10 cellular contexts compared by ENCODE assay signal in genomic region chr13:41018583-41018909, GRCh38. TPM values are rescaled to one million over a fixed set of nuclear protein-coding genes. Genes with fewer than 3 reads are reported as not detected.
DNase-seq lines count a peak whose midpoint lies in the region; ATAC-seq and TF ChIP-seq lines count a peak whose summit lies in the region.
"Had no signal": no experiment of that assay in that cellular context is flagged by ENCODE, and none has a peak within 500 bp of the region (broad histone marks: within the 10 kb centered on the region; RNA-seq: fewer than 3 reads in every experiment).

No MANE protein-coding gene starts in this region.

- H3K9me3 Mint-ChIP-seq in activated CD4-positive, alpha-beta memory T cell treated with anti-CD3 and anti-CD28 coated beads, Interleukin-2, amount 10 ng/mL, durations not matched to agents 7 days and 5 days, result no peaks in the 10 kb centered on the region
- no peaks in the 10 kb centered on the region for H3K9me3 Mint-ChIP-seq in immature natural killer cell
- H3K9me3 Mint-ChIP-seq in stimulated activated naive CD8-positive, alpha-beta T cell treated with anti-CD3 and anti-CD28 coated beads, Interleukin-15, amount 100 ng/mL, for 72 hours, result no peaks in the 10 kb centered on the region
- H3K9me3 Mint-ChIP-seq in HFFc6, result no peaks in the 10 kb centered on the region

- DNase-seq in SIG-M5 treated with dmso at 0.1 percent for 504 hours (lab: John Stamatoyannopoulos, UW; ENCODE audit: unreplicated experiment), result peak; percentile 55
- DNase-seq in SIG-M5 (lab: John Stamatoyannopoulos, UW), result no peak
- no peak for DNase-seq in activated CD4-positive, alpha-beta memory T cell treated with anti-CD3 and anti-CD28 coated beads, Interleukin-2, amount 10 ng/mL, durations not matched to agents 7 days and 5 days
- no peak for DNase-seq in immature natural killer cell
- DNase-seq in stimulated activated naive CD8-positive, alpha-beta T cell treated with anti-CD3 and anti-CD28 coated beads, Interleukin-15, amount 100 ng/mL, for 72 hours, result no peak
- no peak for DNase-seq in activated CD8-positive, alpha-beta memory T cell treated with anti-CD3 and anti-CD28 coated beads for 24 hours
- DNase-seq in HFFc6, result no peak
- no peak for DNase-seq in BE2C
- DNase-seq: 8988T had no signal

- H3K36me3 ChIP-seq in BE2C, result no peaks in the 10 kb centered on the region
- H3K36me3 ChIP-seq: cardiac muscle cell had no signal

- no peak for ATAC-seq in stimulated activated naive CD8-positive, alpha-beta T cell treated with anti-CD3 and anti-CD28 coated beads, Interleukin-15, amount 100 ng/mL, for 72 hours

- peaks cover 5% of the 10 kb centered on the region; the same call in 1 of the 2 replicates for H3K4me1 ChIP-seq in BE2C

- peaks cover 44% of the 10 kb centered on the region for H3K4me1 Mint-ChIP-seq in activated CD4-positive, alpha-beta memory T cell treated with anti-CD3 and anti-CD28 coated beads, Interleukin-2, amount 10 ng/mL, durations not matched to agents 7 days and 5 days
- H3K4me1 Mint-ChIP-seq in immature natural killer cell, result peaks cover 40 to 52% of the 10 kb centered on the region in 2 donors
- peaks cover 36% of the 10 kb centered on the region for H3K4me1 Mint-ChIP-seq in stimulated activated naive CD8-positive, alpha-beta T cell treated with anti-CD3 and anti-CD28 coated beads, Interleukin-15, amount 100 ng/mL, for 72 hours
- peaks cover 24% of the 10 kb centered on the region for H3K4me1 Mint-ChIP-seq in HFFc6 (ENCODE audit: low read depth)

- peak overlapping the region; percentile 98 for H3K27ac Mint-ChIP-seq in activated CD4-positive, alpha-beta memory T cell treated with anti-CD3 and anti-CD28 coated beads, Interleukin-2, amount 10 ng/mL, durations not matched to agents 7 days and 5 days
- peak overlapping the region; percentile 87 to 99 (median 97) for H3K27ac Mint-ChIP-seq in immature natural killer cell
- H3K27ac Mint-ChIP-seq in stimulated activated naive CD8-positive, alpha-beta T cell treated with anti-CD3 and anti-CD28 coated beads, Interleukin-15, amount 100 ng/mL, for 72 hours, result peak overlapping the region; percentile 98
- H3K27ac Mint-ChIP-seq in HFFc6, result no peak overlapping the region

- H3K27me3 ChIP-seq in BE2C, result no peaks in the 10 kb centered on the region
- H3K27me3 ChIP-seq: cardiac muscle cell had no signal

- no peak overlapping the region for H3K4me3 ChIP-seq in BE2C (ENCODE audit: low read depth, low read length)
- H3K4me3 ChIP-seq: cardiac muscle cell had no signal

- H3K36me3 Mint-ChIP-seq in activated CD4-positive, alpha-beta memory T cell treated with anti-CD3 and anti-CD28 coated beads, Interleukin-2, amount 10 ng/mL, durations not matched to agents 7 days and 5 days (ENCODE audit: low read depth), result peaks cover 39% of the 10 kb centered on the region
- H3K36me3 Mint-ChIP-seq in immature natural killer cell, result no peaks in the 10 kb centered on the region
- no peaks in the 10 kb centered on the region for H3K36me3 Mint-ChIP-seq in HFFc6 (ENCODE audit: low read depth)

- H3K27me3 Mint-ChIP-seq in activated CD4-positive, alpha-beta memory T cell treated with anti-CD3 and anti-CD28 coated beads, Interleukin-2, amount 10 ng/mL, durations not matched to agents 7 days and 5 days, result no peaks in the 10 kb centered on the region
- H3K27me3 Mint-ChIP-seq in immature natural killer cell (ENCODE audit: low read depth in 3 of 3), result peaks cover 3 to 7% (median 4%) of the 10 kb centered on the region in 3 donors
- H3K27me3 Mint-ChIP-seq in stimulated activated naive CD8-positive, alpha-beta T cell treated with anti-CD3 and anti-CD28 coated beads, Interleukin-15, amount 100 ng/mL, for 72 hours, result no peaks in the 10 kb centered on the region
- H3K27me3 Mint-ChIP-seq in HFFc6 (ENCODE audit: insufficient read depth), result no peaks in the 10 kb centered on the region

- TF ChIP-seq CTCF in HFFc6 (IDR thresholded peaks at IDR 0.05) (no peak), BE2C (IDR thresholded peaks at IDR 0.05; ENCODE audit: low read depth, low read length) (no peak)

- CTCF ChIA-PET in activated CD4-positive, alpha-beta memory T cell treated with anti-CD3 and anti-CD28 coated beads, Interleukin-2, amount 10 ng/mL, durations not matched to agents 7 days and 5 days (lab: Charles Lee), result interaction anchor here (1.2 to 6.0 kb wide), 9 partner anchors 10 to 97 kb away, joined by 3 to 41 read pairs (median 11); partner anchors contain the start of gene WBP4

- peak overlapping the region; percentile 88 for H3K4me3 Mint-ChIP-seq in activated CD4-positive, alpha-beta memory T cell treated with anti-CD3 and anti-CD28 coated beads, Interleukin-2, amount 10 ng/mL, durations not matched to agents 7 days and 5 days
- H3K4me3 Mint-ChIP-seq in immature natural killer cell (peak overlapping the region; percentile 91 to 96 (median 94)), HFFc6 (no peak overlapping the region)
- H3K4me3 Mint-ChIP-seq in stimulated activated naive CD8-positive, alpha-beta T cell treated with anti-CD3 and anti-CD28 coated beads, Interleukin-15, amount 100 ng/mL, for 72 hours, result peak overlapping the region; percentile 78 to 95

- no peaks in the 10 kb centered on the region for H3K9me3 ChIP-seq in BE2C

- POLR2A ChIA-PET in activated CD4-positive, alpha-beta memory T cell treated with anti-CD3 and anti-CD28 coated beads, Interleukin-2, amount 10 ng/mL, durations not matched to agents 7 days and 5 days (lab: Charles Lee), result interaction anchor here (1.0 to 17.6 kb wide), 14 partner anchors 11 to 446 kb away, joined by 3 to 445 read pairs (median 16); partner anchors contain the start of gene WBP4

RNA-seq across cellular contexts. Expression of gene ELF1, which starts 0.6 kb away (rescaled TPM):
- 100 to 1,000 TPM; 159 to 169 TPM for total RNA-seq in activated CD4-positive, alpha-beta memory T cell treated with anti-CD3 and anti-CD28 coated beads, Interleukin-2, amount 10 ng/mL, durations not matched to agents 7 days and 5 days
- 100 to 1,000 TPM in 1 of 3 donors, 10 to 100 TPM in 2; 76.8 to 128 (median 92.9) TPM for polyA plus RNA-seq in immature natural killer cell
- total RNA-seq in HFFc6 (2021; fragmentation: NEBNext Ultra II Directional; extraction: Animal tissue kit (Norgen Biotek cat#: 25700)), result 10 to 100 TPM; 25.5 to 37.7 (median 33.4) TPM
- 2.7 TPM for polyA plus RNA-seq in BE2C (2012; ENCODE audit: insufficient read depth, insufficient read length, low read depth)

RNA-seq across cellular contexts. Expression of gene WBP4, which starts 42.8 kb away (rescaled TPM):
- total RNA-seq in activated CD4-positive, alpha-beta memory T cell treated with anti-CD3 and anti-CD28 coated beads, Interleukin-2, amount 10 ng/mL, durations not matched to agents 7 days and 5 days, result 1 to 10 TPM; 9.0 to 9.3 TPM
- polyA plus RNA-seq in immature natural killer cell, result 1 to 10 TPM; 3.6 to 5.4 (median 4.4) TPM
- 10 to 100 TPM; 12.0 to 16.2 (median 14.6) TPM for total RNA-seq in HFFc6 (2021; fragmentation: NEBNext Ultra II Directional; extraction: Animal tissue kit (Norgen Biotek cat#: 25700))
- polyA plus RNA-seq in BE2C (2012; ENCODE audit: insufficient read depth, insufficient read length, low read depth), result 10.4 TPM

Comparison
In these comparisons a context has a peak if more than half of its experiments do, and no peak if none do; other contexts are left out.
1. RNA of gene ELF1, which starts 0.6 kb away (total RNA-seq): 159 to 169 TPM in activated CD4-positive, alpha-beta memory T cell treated with anti-CD3 and anti-CD28 coated beads, Interleukin-2, amount 10 ng/mL, durations not matched to agents 7 days and 5 days; 25.5 to 37.7 TPM in HFFc6; every median in the first group is over 4 times any median in the second.